25 cellular contexts compared by ENCODE assay signal in genomic region chr1:176950736-176951308, GRCh38.
"Had no signal": no experiment of that assay in that cellular context is flagged by ENCODE, and none has a peak within 500 bp of the region (broad histone marks: within the 10 kb centered on the region; RNA-seq: fewer than 3 reads in every experiment).

No MANE protein-coding gene starts in this region.

- DNase-seq: activated CD4-positive, alpha-beta T cell treated with anti-CD3 and anti-CD28 coated beads for 36 hours; activated CD4-positive, alpha-beta T cell treated with anti-CD3 and anti-CD28 coated beads, Interleukin-2, amount 50 U/mL, for 48 hours; activated CD8-positive, alpha-beta memory T cell treated with anti-CD3 and anti-CD28 coated beads, Interleukin-2, amount 50 U/mL, for 48 hours; activated naive CD4-positive, alpha-beta T cell treated with anti-CD3 and anti-CD28 coated beads for 36 hours; activated naive CD8-positive, alpha-beta T cell treated with anti-CD3 and anti-CD28 coated beads, Interleukin-2, amount 10 ng/mL, durations not matched to agents 7 days and 5 days; activated T-cell treated with anti-CD3 and anti-CD28 coated beads, Interleukin-2, amount 50 U/mL, for 4 hours; amniotic stem cell; effector memory CD8-positive, alpha-beta T cell; head of caudate nucleus; immature natural killer cell; lower lobe of right lung; naive B cell; small intestine; stimulated activated CD4-positive, alpha-beta T cell treated with anti-CD3 and anti-CD28 coated beads, Interleukin-2, amount 100 ng/mL, for 24 hours; stimulated activated naive CD4-positive, alpha-beta T cell; T-helper 9 cell had no signal

- H3K4me3 Mint-ChIP-seq: activated CD4-positive, alpha-beta T cell treated with anti-CD3 and anti-CD28 coated beads for 36 hours; activated naive CD4-positive, alpha-beta T cell treated with anti-CD3 and anti-CD28 coated beads for 36 hours; activated naive CD8-positive, alpha-beta T cell treated with anti-CD3 and anti-CD28 coated beads, Interleukin-2, amount 10 ng/mL, durations not matched to agents 7 days and 5 days; activated T-cell treated with anti-CD3 and anti-CD28 coated beads, Interleukin-2, amount 50 U/mL, for 4 hours; central memory CD8-positive, alpha-beta T cell; effector memory CD8-positive, alpha-beta T cell; immature natural killer cell; naive B cell; type B pancreatic cell had no signal

- H3K27ac ChIP-seq: breast epithelium, gastroesophageal sphincter, lower lobe of right lung, thoracic aorta, vagina had no signal

- H3K9me3 ChIP-seq: breast epithelium, gastroesophageal sphincter, lower lobe of right lung, thoracic aorta, vagina had no signal

- H3K4me1 ChIP-seq: breast epithelium, gastroesophageal sphincter, lower lobe of right lung, vagina had no signal

- H3K9me3 Mint-ChIP-seq: activated naive CD8-positive, alpha-beta T cell treated with anti-CD3 and anti-CD28 coated beads, Interleukin-2, amount 10 ng/mL, durations not matched to agents 7 days and 5 days; activated T-cell treated with anti-CD3 and anti-CD28 coated beads, Interleukin-2, amount 50 U/mL, for 4 hours; naive B cell; type B pancreatic cell had no signal

- H3K36me3 ChIP-seq: breast epithelium, gastroesophageal sphincter, lower lobe of right lung, thoracic aorta, vagina had no signal

- H3K27ac Mint-ChIP-seq: activated CD4-positive, alpha-beta T cell treated with anti-CD3 and anti-CD28 coated beads for 36 hours; activated naive CD4-positive, alpha-beta T cell treated with anti-CD3 and anti-CD28 coated beads for 36 hours; activated naive CD8-positive, alpha-beta T cell treated with anti-CD3 and anti-CD28 coated beads, Interleukin-2, amount 10 ng/mL, durations not matched to agents 7 days and 5 days; effector memory CD8-positive, alpha-beta T cell; immature natural killer cell; naive B cell; type B pancreatic cell had no signal

- H3K27me3 ChIP-seq: breast epithelium, gastroesophageal sphincter, vagina had no signal

- H3K4me3 ChIP-seq: breast epithelium, gastroesophageal sphincter, lower lobe of right lung, thoracic aorta, vagina had no signal

- H3K36me3 Mint-ChIP-seq: activated naive CD8-positive, alpha-beta T cell treated with anti-CD3 and anti-CD28 coated beads, Interleukin-2, amount 10 ng/mL, durations not matched to agents 7 days and 5 days; immature natural killer cell; naive B cell had no signal

- FAIRE-seq: colon, small intestine had no signal

- H3K4me1 Mint-ChIP-seq: activated CD4-positive, alpha-beta T cell treated with anti-CD3 and anti-CD28 coated beads for 36 hours; activated naive CD8-positive, alpha-beta T cell treated with anti-CD3 and anti-CD28 coated beads, Interleukin-2, amount 10 ng/mL, durations not matched to agents 7 days and 5 days; central memory CD8-positive, alpha-beta T cell; immature natural killer cell; naive B cell had no signal

- H3K27me3 Mint-ChIP-seq: activated naive CD8-positive, alpha-beta T cell treated with anti-CD3 and anti-CD28 coated beads, Interleukin-2, amount 10 ng/mL, durations not matched to agents 7 days and 5 days; central memory CD8-positive, alpha-beta T cell; effector memory CD8-positive, alpha-beta T cell had no signal

- ATAC-seq: activated CD4-positive, alpha-beta T cell treated with anti-CD3 and anti-CD28 coated beads for 36 hours; activated T-cell treated with anti-CD3 and anti-CD28 coated beads, Interleukin-2, amount 50 U/mL, for 4 hours; effector memory CD8-positive, alpha-beta T cell; gastroesophageal sphincter; left lobe of liver; lower lobe of right lung; sciatic nerve had no signal
